1 cellular context compared by ENCODE assay signal in the genomic region with DNA sequence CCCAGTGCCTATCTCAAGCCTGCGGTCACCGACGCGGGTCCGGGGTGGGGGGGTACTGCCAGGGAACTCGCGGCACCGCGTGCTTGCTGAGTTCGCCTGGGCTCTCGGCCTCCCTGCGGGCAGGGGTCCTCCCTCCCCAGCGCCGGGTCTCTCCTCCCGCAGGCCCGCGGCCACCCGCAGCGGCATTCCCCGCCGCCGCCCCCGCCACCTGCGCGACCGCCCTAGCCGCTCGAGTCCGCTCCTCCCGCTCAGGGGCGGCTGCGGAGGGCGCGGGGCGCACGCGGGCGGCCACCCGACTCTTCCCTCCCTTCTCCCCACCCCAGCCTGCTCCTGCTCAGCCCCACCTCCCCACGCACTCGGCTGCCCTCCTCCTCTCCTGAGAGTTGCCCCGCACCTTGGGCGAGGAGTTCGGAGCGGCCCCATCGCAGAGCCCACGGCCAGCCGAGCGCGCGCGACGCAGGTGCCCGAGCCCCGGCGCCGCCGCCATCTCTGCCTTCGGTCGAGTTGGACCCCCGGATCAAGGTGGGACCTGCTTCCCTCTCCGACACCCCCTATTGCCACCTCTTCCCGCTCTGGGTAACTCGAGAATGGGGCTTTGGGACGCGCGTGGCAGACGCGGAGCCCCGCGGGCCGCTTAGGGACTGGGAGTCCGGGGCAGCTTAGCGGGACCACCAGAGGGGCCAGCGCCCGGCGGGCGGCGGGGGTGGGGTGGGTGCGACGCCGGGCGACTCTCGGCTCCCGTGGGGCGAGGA.
A peak's percentile ranks its signal among the peaks of the same experiment; 100 is the strongest.
TF ChIP-seq lines count a peak whose summit lies in the region.

No MANE protein-coding gene starts in this region.

TF ChIP-seq in K562, 482 proteins besides CTCF, POLR2A, EP300 and RAD21 (continued from another document and continues in another):
- no peak for TF ChIP-seq CHD7 (IDR thresholded peaks at IDR 0.05; ENCODE audit: low read depth, low read length)
- no peak for TF ChIP-seq ZC3H11A (IDR thresholded peaks at IDR 0.05; ENCODE audit: low read depth, low read length)
- TF ChIP-seq, protein P1, sequence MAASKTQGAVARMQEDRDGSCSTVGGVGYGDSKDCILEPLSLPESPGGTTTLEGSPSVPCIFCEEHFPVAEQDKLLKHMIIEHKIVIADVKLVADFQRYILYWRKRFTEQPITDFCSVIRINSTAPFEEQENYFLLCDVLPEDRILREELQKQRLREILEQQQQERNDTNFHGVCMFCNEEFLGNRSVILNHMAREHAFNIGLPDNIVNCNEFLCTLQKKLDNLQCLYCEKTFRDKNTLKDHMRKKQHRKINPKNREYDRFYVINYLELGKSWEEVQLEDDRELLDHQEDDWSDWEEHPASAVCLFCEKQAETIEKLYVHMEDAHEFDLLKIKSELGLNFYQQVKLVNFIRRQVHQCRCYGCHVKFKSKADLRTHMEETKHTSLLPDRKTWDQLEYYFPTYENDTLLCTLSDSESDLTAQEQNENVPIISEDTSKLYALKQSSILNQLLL (CRISPR knock-in tag; IDR thresholded peaks at IDR 0.05; ENCODE audit: borderline replicate concordance): no peak
- TF ChIP-seq, protein P2, sequence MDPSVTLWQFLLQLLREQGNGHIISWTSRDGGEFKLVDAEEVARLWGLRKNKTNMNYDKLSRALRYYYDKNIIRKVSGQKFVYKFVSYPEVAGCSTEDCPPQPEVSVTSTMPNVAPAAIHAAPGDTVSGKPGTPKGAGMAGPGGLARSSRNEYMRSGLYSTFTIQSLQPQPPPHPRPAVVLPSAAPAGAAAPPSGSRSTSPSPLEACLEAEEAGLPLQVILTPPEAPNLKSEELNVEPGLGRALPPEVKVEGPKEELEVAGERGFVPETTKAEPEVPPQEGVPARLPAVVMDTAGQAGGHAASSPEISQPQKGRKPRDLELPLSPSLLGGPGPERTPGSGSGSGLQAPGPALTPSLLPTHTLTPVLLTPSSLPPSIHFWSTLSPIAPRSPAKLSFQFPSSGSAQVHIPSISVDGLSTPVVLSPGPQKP (CRISPR knock-in tag; IDR thresholded peaks at IDR 0.05): no peak
- no peak for TF ChIP-seq THRAP3 (IDR thresholded peaks at IDR 0.05; ENCODE audit: borderline replicate concordance)
- peak; percentile 43; the same call in 1 of the 2 replicates for TF ChIP-seq EP400 (IDR thresholded peaks at IDR 0.05)
- no peak for TF ChIP-seq ZNF165 (CRISPR knock-in tag; IDR thresholded peaks at IDR 0.05; ENCODE audit: borderline replicate concordance)
- no peak for TF ChIP-seq ZNF41 (CRISPR knock-in tag; conservative IDR thresholded peaks at IDR 0.05)
- no peak for TF ChIP-seq ZNF57 (CRISPR knock-in tag; IDR thresholded peaks at IDR 0.05)
- TF ChIP-seq NONO (IDR thresholded peaks at IDR 0.05; ENCODE audit: low read depth in 2 of 2, low read length in 1 of 2): no peak; a peak in 1 of 4 replicates
- TF ChIP-seq LEF1 (IDR thresholded peaks at IDR 0.05): no peak
- no peak for TF ChIP-seq KLF10 (CRISPR knock-in tag; IDR thresholded peaks at IDR 0.05)
- TF ChIP-seq SMC3 (conservative IDR thresholded peaks at IDR 0.05; ENCODE audit: insufficient read depth, low read depth, low read length): no peak
- TF ChIP-seq NR0B1 (IDR thresholded peaks at IDR 0.05; ENCODE audit: partially characterized antibody): no peak
- TF ChIP-seq SIX5 (IDR thresholded peaks at IDR 0.05; ENCODE audit: borderline replicate concordance in 1 of 2, insufficient read depth in 1 of 2, low read depth in 1 of 2, low read length in 2 of 2): no peak
- no peak for TF ChIP-seq ZBTB26 (CRISPR knock-in tag; IDR thresholded peaks at IDR 0.05)
- peak; percentile 30; the same call in 1 of the 2 replicates for TF ChIP-seq MTA3 (IDR thresholded peaks at IDR 0.05; ENCODE audit: borderline replicate concordance)
- no peak for TF ChIP-seq ZNF282 (CRISPR knock-in tag; IDR thresholded peaks at IDR 0.05)
- TF ChIP-seq U2AF1 (optimal IDR thresholded peaks at IDR 0.05; ENCODE audit: low read depth, low read length): peak; percentile 24
- no peak for TF ChIP-seq FOXP4 (CRISPR knock-in tag; IDR thresholded peaks at IDR 0.05; ENCODE audit: borderline replicate concordance)
- no peak for TF ChIP-seq HDAC3 (IDR thresholded peaks at IDR 0.05; ENCODE audit: borderline replicate concordance, partially characterized antibody)
- TF ChIP-seq, protein P3, sequence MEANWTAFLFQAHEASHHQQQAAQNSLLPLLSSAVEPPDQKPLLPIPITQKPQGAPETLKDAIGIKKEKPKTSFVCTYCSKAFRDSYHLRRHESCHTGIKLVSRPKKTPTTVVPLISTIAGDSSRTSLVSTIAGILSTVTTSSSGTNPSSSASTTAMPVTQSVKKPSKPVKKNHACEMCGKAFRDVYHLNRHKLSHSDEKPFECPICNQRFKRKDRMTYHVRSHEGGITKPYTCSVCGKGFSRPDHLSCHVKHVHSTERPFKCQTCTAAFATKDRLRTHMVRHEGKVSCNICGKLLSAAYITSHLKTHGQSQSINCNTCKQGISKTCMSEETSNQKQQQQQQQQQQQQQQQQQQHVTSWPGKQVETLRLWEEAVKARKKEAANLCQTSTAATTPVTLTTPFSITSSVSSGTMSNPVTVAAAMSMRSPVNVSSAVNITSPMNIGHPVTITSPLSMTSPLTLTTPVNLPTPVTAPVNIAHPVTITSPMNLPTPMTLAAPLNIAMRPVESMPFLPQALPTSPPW (CRISPR knock-in tag; IDR thresholded peaks at IDR 0.05): peak; percentile 53
- peak; percentile 85; the same call in 1 of the 2 replicates for TF ChIP-seq KAT7 (CRISPR knock-in tag; IDR thresholded peaks at IDR 0.05; ENCODE audit: borderline replicate concordance)
- TF ChIP-seq SIRT6 (IDR thresholded peaks at IDR 0.05; ENCODE audit: low read depth, low read length): no peak
- no peak for TF ChIP-seq SMARCC2 (IDR thresholded peaks at IDR 0.05; ENCODE audit: low read depth)
- TF ChIP-seq BHLHE40 (IDR thresholded peaks at IDR 0.05; ENCODE audit: low read length): no peak
- TF ChIP-seq BRF2 (IDR thresholded peaks at IDR 0.05; ENCODE audit: borderline replicate concordance, insufficient read depth, insufficient read length): no peak
- no peak for TF ChIP-seq BRF1 (IDR thresholded peaks at IDR 0.05; ENCODE audit: borderline replicate concordance, extremely low read depth, insufficient read length)
- TF ChIP-seq ZNF780A (CRISPR knock-in tag; IDR thresholded peaks at IDR 0.05): no peak
- no peak for TF ChIP-seq GTF2A2 (tag; IDR thresholded peaks at IDR 0.05)
- TF ChIP-seq C11orf30 (IDR thresholded peaks at IDR 0.05; ENCODE audit: low read depth): no peak
- TF ChIP-seq ZNF232 (CRISPR knock-in tag; IDR thresholded peaks at IDR 0.05): no peak
- no peak for TF ChIP-seq ZNF75A (CRISPR knock-in tag; IDR thresholded peaks at IDR 0.05)
- TF ChIP-seq PTTG1 (tag; IDR thresholded peaks at IDR 0.05; ENCODE audit: low read depth): no peak
